Comparison of ENCODE assay signal across 23 cellular contexts in genomic region chr5:122190156-122190555, GRCh38.
DNase-seq lines count a peak whose midpoint lies in the region; ATAC-seq, FAIRE-seq and TF ChIP-seq lines count a peak whose summit lies in the region.
"Had no signal": no experiment of that assay in that cellular context is flagged by ENCODE, and none has a peak within 500 bp of the region (broad histone marks: within the 10 kb centered on the region; RNA-seq: fewer than 3 reads in every experiment).

No MANE protein-coding gene starts in this region.

- WGBS in mammary epithelial cell (ENCODE audit: low coverage, missing lambda C conversion rate) = 76% methylated on average over 3 of the region's 3 CpGs
- WGBS in H1 (ENCODE audit: extremely low coverage in 1 of 2, insufficient coverage in 1 of 2, insufficient read length in 1 of 2, insufficient replicate concordance in 2 of 2, low coverage in 1 of 2, low lambda C conversion rate in 2 of 2, missing lambda C conversion rate in 1 of 2), 2 experiments = 85% methylated on average over 3 of the region's 3 CpGs; no CpG with 5 or more reads in 1 of the 2 experiments

- H3K9ac ChIP-seq in mammary epithelial cell (ENCODE audit: insufficient read depth, low read length) (no peak overlapping the region), H1 (replicated peaks in 1 of 4; ENCODE audit: extremely low read depth in 1 of 4, low read depth in 3 of 4, low read length in 3 of 4) (no peak overlapping the region)
- H3K9ac ChIP-seq: BLaER1 had no signal

- H3K4me3 Mint-ChIP-seq in activated T-cell treated with anti-CD3 and anti-CD28 coated beads, Interleukin-2, amount 50 U/mL, for 72 hours = no peak overlapping the region
- H3K4me3 Mint-ChIP-seq: B cell; CD4-positive, CD25-positive, alpha-beta regulatory T cell; CD8-positive, alpha-beta T cell; H9; HFFc6 had no signal

- peak overlapping the region; percentile 30 for H2AFZ ChIP-seq in mammary epithelial cell (ENCODE audit: low read depth, low read length)
- H2AFZ ChIP-seq in H1 (ENCODE audit: low read length) = no peak overlapping the region

- dilution Hi-C loops in mammary epithelial cell (cut with HindIII; ENCODE audit: low sequenced_read_pairs) = no loop called here

- TF ChIP-seq POLR2A in breast epithelium (IDR thresholded peaks at IDR 0.05) (no peak), H1 (IDR thresholded peaks at IDR 0.05; ENCODE audit: control extremely low read depth in 1 of 2, low read depth in 2 of 2, low read length in 2 of 2) (no peak)

- H3K4me3 ChIP-seq in mammary epithelial cell (replicated peaks in 1 of 3; ENCODE audit: insufficient read depth in 1 of 3, low read depth in 2 of 3, low read length in 3 of 3) (no peak overlapping the region), breast epithelium (no peak overlapping the region), H1 (ENCODE audit: extremely low read depth in 1 of 4, insufficient read depth in 2 of 4, low read depth in 3 of 4, low read length in 4 of 4) (no peak overlapping the region)
- H3K4me3 ChIP-seq: BLaER1, GM12878 had no signal

- H3K4me1 Mint-ChIP-seq in activated T-cell treated with anti-CD3 and anti-CD28 coated beads, Interleukin-2, amount 50 U/mL, for 72 hours (ENCODE audit: low read depth) = no peaks in the 10 kb centered on the region
- H3K4me1 Mint-ChIP-seq: B cell; CD4-positive, CD25-positive, alpha-beta regulatory T cell had no signal

- no peak overlapping the region for H4K91ac ChIP-seq in H1 (replicated peaks; ENCODE audit: insufficient read length, low read length)

- H3K4ac ChIP-seq in H1 (replicated peaks; ENCODE audit: insufficient read length, low read depth, low read length) = no peak overlapping the region

- no peak overlapping the region for H4K5ac ChIP-seq in H1 (ENCODE audit: insufficient read length, low read depth, low read length)

- in situ Hi-C loops in mammary epithelial cell (cut with MboI; ENCODE audit: low sequenced_read_pairs in 2 of 2) = loop anchor here (10.0 kb wide), 1 partner anchor 225 kb away; no protein-coding TSS in a partner anchor

- H2BK15ac ChIP-seq in H1 (ENCODE audit: low read length) = peak overlapping the region; percentile 61; the same call in 1 of the 2 replicates

- H3K36me3 ChIP-seq in mammary epithelial cell (ENCODE audit: insufficient read depth, low read length) (no peaks in the 10 kb centered on the region), breast epithelium (no peaks in the 10 kb centered on the region), H1 (ENCODE audit: control insufficient read depth in 2 of 4, insufficient read depth in 4 of 4, low read length in 3 of 4) (no peaks in the 10 kb centered on the region)
- H3K36me3 ChIP-seq: BLaER1 had no signal

- no peak overlapping the region for H3K14ac ChIP-seq in H1 (ENCODE audit: insufficient read length)

- POLR2A ChIA-PET in H1 (lab: Charles Lee; ENCODE audit: partially characterized antibody) = no interaction called here

- ATAC-seq in omental fat pad (ENCODE audit: low FRiP score) (peak; percentile 49), GM19463 (IDR thresholded peaks at IDR 0.05; ENCODE audit: unreplicated experiment) (no peak)
- no peak for ATAC-seq in activated naive CD4-positive, alpha-beta T cell treated with anti-CD3 and anti-CD28 coated beads, Interleukin-2, amount 50 U/mL, for 72 hours
- ATAC-seq in activated T-cell treated with anti-CD3 and anti-CD28 coated beads, Interleukin-2, amount 50 U/mL, for 72 hours (replicated peaks in 1 of 2) = no peak
- ATAC-seq: CD8-positive, alpha-beta T cell; GM12878; HCT116 had no signal

- H3K79me2 ChIP-seq in mammary epithelial cell (ENCODE audit: insufficient read depth, low read length) (no peaks in the 10 kb centered on the region), H1 (ENCODE audit: control insufficient read depth in 1 of 2, insufficient read depth in 2 of 2, low read length in 2 of 2) (no peaks in the 10 kb centered on the region)

- H3K9me3 ChIP-seq in mammary epithelial cell (replicated peaks; ENCODE audit: insufficient read depth, low read length) = no peaks in the 10 kb centered on the region
- no peaks in the 10 kb centered on the region for H3K9me3 ChIP-seq in breast epithelium
- H3K9me3 ChIP-seq in H1 (ENCODE audit: insufficient read depth in 2 of 2, low read depth in 1 of 2, low read length in 1 of 2) = no peaks in the 10 kb centered on the region
- H3K9me3 ChIP-seq: BLaER1, Caco-2 had no signal

- no peak overlapping the region for H2AK5ac ChIP-seq in H1 (ENCODE audit: low read depth, low read length)

- peaks cover 0 to 3% of the 10 kb centered on the region in 2 donors for H3K9me3 Mint-ChIP-seq in activated naive CD4-positive, alpha-beta T cell treated with anti-CD3 and anti-CD28 coated beads, Interleukin-2, amount 50 U/mL, for 72 hours
- no peaks in the 10 kb centered on the region for H3K9me3 Mint-ChIP-seq in activated T-cell treated with anti-CD3 and anti-CD28 coated beads, Interleukin-2, amount 50 U/mL, for 72 hours
- H3K9me3 Mint-ChIP-seq: CD4-positive, CD25-positive, alpha-beta regulatory T cell; H9; HFFc6 had no signal

- H3K4me2 ChIP-seq in mammary epithelial cell (ENCODE audit: insufficient read depth, low read depth, low read length) = no peak overlapping the region
- H3K4me2 ChIP-seq in H1 (ENCODE audit: insufficient read depth in 1 of 2, low read depth in 2 of 2, low read length in 2 of 2) = no peak overlapping the region
- H3K4me2 ChIP-seq: BLaER1 had no signal

- no peak for TF ChIP-seq CTCF in mammary epithelial cell (conservative IDR thresholded peaks at IDR 0.05 in 1 of 2, IDR thresholded peaks at IDR 0.05 in 1 of 2; ENCODE audit: extremely low read depth in 1 of 2, insufficient read depth in 1 of 2, low read depth in 1 of 2, low read length in 2 of 2)
- TF ChIP-seq CTCF in breast epithelium (IDR thresholded peaks at IDR 0.05) = no peak
- TF ChIP-seq CTCF in H1 (IDR thresholded peaks at IDR 0.05; ENCODE audit: control extremely low read depth in 1 of 3, insufficient read depth in 1 of 3, low read depth in 1 of 3, low read length in 3 of 3) = no peak
- no peak for TF ChIP-seq CTCF in omental fat pad (IDR thresholded peaks at IDR 0.05)

- H3K18ac ChIP-seq in H1 (ENCODE audit: extremely low read depth, low read length) = no peak overlapping the region

- no peak overlapping the region for H2BK120ac ChIP-seq in H1 (replicated peaks; ENCODE audit: low read depth, low read length)

- no peak overlapping the region for H2BK20ac ChIP-seq in H1 (ENCODE audit: low read length)

- no peak overlapping the region for H3K23ac ChIP-seq in H1 (ENCODE audit: insufficient read length)

- CTCF ChIA-PET in mammary epithelial cell (lab: Charles Lee; ENCODE audit: low non-redundant PET) = no interaction called here
- CTCF ChIA-PET in H1 (lab: Charles Lee; ENCODE audit: partially characterized antibody) = interaction anchor here (0.9 to 2.2 kb wide), 8 partner anchors 14 to 310 kb away, joined by 3 to 6 read pairs (median 3); no protein-coding TSS in a partner anchor

- no TSS peak for BruUV-seq in mammary epithelial cell (replicated peaks; lab: Mats Ljungman, UMichigan)

- H2BK5ac ChIP-seq in H1 (ENCODE audit: low read depth, low read length) = no peak overlapping the region

- no peaks in the 10 kb centered on the region for H3K36me3 Mint-ChIP-seq in activated naive CD4-positive, alpha-beta T cell treated with anti-CD3 and anti-CD28 coated beads, Interleukin-2, amount 50 U/mL, for 72 hours
- no peaks in the 10 kb centered on the region for H3K36me3 Mint-ChIP-seq in activated T-cell treated with anti-CD3 and anti-CD28 coated beads, Interleukin-2, amount 50 U/mL, for 72 hours (ENCODE audit: insufficient read depth in 2 of 2)
- H3K36me3 Mint-ChIP-seq: CD4-positive, CD25-positive, alpha-beta regulatory T cell; CD8-positive, alpha-beta T cell had no signal

- TF ChIP-seq EP300 in H1 (IDR thresholded peaks at IDR 0.05; ENCODE audit: borderline replicate concordance in 1 of 2, low read depth in 2 of 2, low read length in 2 of 2) = no peak

- H4K8ac ChIP-seq in H1 (ENCODE audit: extremely low read depth, insufficient read depth, low read length) = no peak overlapping the region

- H3K27me3 ChIP-seq in mammary epithelial cell (ENCODE audit: insufficient read depth, low read length) = no peaks in the 10 kb centered on the region
- H3K27me3 ChIP-seq in breast epithelium = no peaks in the 10 kb centered on the region
- no peaks in the 10 kb centered on the region for H3K27me3 ChIP-seq in H1 (replicated peaks in 1 of 4; ENCODE audit: control insufficient read depth in 3 of 4, extremely low read depth in 1 of 4, insufficient read depth in 3 of 4, low read length in 3 of 4)
- H3K27me3 ChIP-seq: BLaER1 had no signal

- intact Hi-C loops in mammary epithelial cell (cut with micrococcal nuclease) (loop anchor here (5.0 kb wide), 1 partner anchor 33 kb away; no protein-coding TSS in a partner anchor), breast epithelium (cut with DNase I; ENCODE audit: low total_unique reads) (no loop called here)

- H3K23me2 ChIP-seq in H1 (ENCODE audit: low read depth, low read length) = no peaks in the 10 kb centered on the region

- H2BK12ac ChIP-seq in H1 (ENCODE audit: low read depth, low read length) = no peak overlapping the region; the same call in 1 of the 2 replicates

- no peak overlapping the region for H3K56ac ChIP-seq in H1 (replicated peaks; ENCODE audit: insufficient read length, low read depth, low read length)

- no peak for TF ChIP-seq RAD21 in H1 (IDR thresholded peaks at IDR 0.05 in 1 of 2, conservative IDR thresholded peaks at IDR 0.05 in 1 of 2; ENCODE audit: low read depth in 2 of 2, low read length in 2 of 2)

- H4K20me1 ChIP-seq in mammary epithelial cell (ENCODE audit: insufficient read depth, low read length) (no peaks in the 10 kb centered on the region), H1 (replicated peaks in 1 of 2; ENCODE audit: control insufficient read depth in 1 of 2, insufficient read depth in 2 of 2, low read length in 2 of 2) (no peaks in the 10 kb centered on the region)
- H4K20me1 ChIP-seq: BLaER1 had no signal

- DNase-seq in mammary epithelial cell (no peak), breast epithelium (ENCODE audit: low spot score in 2 of 2) (no peak), H1 (ENCODE audit: low read depth in 1 of 2, low spot score in 2 of 2) (no peak), omental fat pad (ENCODE audit: low spot score) (no peak)
- DNase-seq in activated naive CD4-positive, alpha-beta T cell treated with anti-CD3 and anti-CD28 coated beads, Interleukin-2, amount 50 U/mL, for 72 hours (ENCODE audit: low spot score in 2 of 2) = no peak
- no peak for DNase-seq in activated T-cell treated with anti-CD3 and anti-CD28 coated beads, Interleukin-2, amount 50 U/mL, for 72 hours
- DNase-seq: Caco-2; CD4-positive, CD25-positive, alpha-beta regulatory T cell; CD8-positive, alpha-beta T cell; DMS 273 treated with DMSO at 0.1 percent for 48 hours; DMS79; EL; GDM1; H9; HFFc6 had no signal

- H3K79me1 ChIP-seq in H1 (ENCODE audit: low read depth, low read length) = no peaks in the 10 kb centered on the region

- peaks cover 54% of the 10 kb centered on the region for H3K27me3 Mint-ChIP-seq in activated T-cell treated with anti-CD3 and anti-CD28 coated beads, Interleukin-2, amount 50 U/mL, for 72 hours (ENCODE audit: low read depth)
- H3K27me3 Mint-ChIP-seq: CD4-positive, CD25-positive, alpha-beta regulatory T cell had no signal

- H3K4me1 ChIP-seq in mammary epithelial cell (ENCODE audit: insufficient read depth, low read length) (no peaks in the 10 kb centered on the region), breast epithelium (no peaks in the 10 kb centered on the region), H1 (replicated peaks in 1 of 4; ENCODE audit: control insufficient read depth in 3 of 4, insufficient read depth in 4 of 4, low read length in 3 of 4) (peaks cover 0 to 3% (median 0%) of the 10 kb centered on the region in 4 experiments; a peak in 1 of 7 replicates)
- H3K4me1 ChIP-seq: BLaER1, Caco-2 had no signal

- FAIRE-seq in H1 (lab: Jason Lieb, UNC) = no peak
- FAIRE-seq: A204.1, GM12878 had no signal

- H3K27ac ChIP-seq in mammary epithelial cell (ENCODE audit: insufficient read depth, low read depth, low read length) = no peak overlapping the region
- H3K27ac ChIP-seq in breast epithelium = no peak overlapping the region
- no peak overlapping the region for H3K27ac ChIP-seq in H1 (ENCODE audit: low read depth, low read length)
- H3K27ac ChIP-seq: 22Rv1, BLaER1, C4-2B had no signal

- no peak overlapping the region for H3K27ac Mint-ChIP-seq in activated naive CD4-positive, alpha-beta T cell treated with anti-CD3 and anti-CD28 coated beads, Interleukin-2, amount 50 U/mL, for 72 hours
- H3K27ac Mint-ChIP-seq in activated T-cell treated with anti-CD3 and anti-CD28 coated beads, Interleukin-2, amount 50 U/mL, for 72 hours = no peak overlapping the region
- H3K27ac Mint-ChIP-seq: B cell; CD4-positive, CD25-positive, alpha-beta regulatory T cell; CD8-positive, alpha-beta T cell; H9; HFFc6 had no signal
